Comparison of ENCODE assay signal across 8 cellular contexts in genomic region chr6:89984926-89985743, GRCh38.
DNase-seq lines count a peak whose midpoint lies in the region; ATAC-seq and TF ChIP-seq lines count a peak whose summit lies in the region.

No MANE protein-coding gene starts in this region.

- H3K27ac ChIP-seq in CD4-positive, CD25-positive, alpha-beta regulatory T cell (ENCODE audit: insufficient read depth, low read length, poor library complexity, severe bottlenecking) = no peak overlapping the region
- H3K27ac ChIP-seq in fibroblast of lung (ENCODE audit: insufficient read depth, low read length) = peak overlapping the region; percentile 86

- CTCF ChIA-PET in Caco-2 (lab: Charles Lee) = no interaction called here

- no peaks in the 10 kb centered on the region for H3K9me3 Mint-ChIP-seq in CD4-positive, CD25-positive, alpha-beta regulatory T cell
- H3K9me3 Mint-ChIP-seq in nephron = no peaks in the 10 kb centered on the region
- no peaks in the 10 kb centered on the region for H3K9me3 Mint-ChIP-seq in Caco-2 (ENCODE audit: unreplicated experiment)

- no peaks in the 10 kb centered on the region for H4K20me1 ChIP-seq in fibroblast of lung (ENCODE audit: control insufficient read depth, extremely low read depth, insufficient read depth, low read length)

- no TSS peak for BruUV-seq in Caco-2 (replicated peaks; lab: Mats Ljungman, UMichigan)

- no peak overlapping the region for H2AFZ ChIP-seq in fibroblast of lung (ENCODE audit: low read length)

- intact Hi-C loops in Caco-2 (cut with micrococcal nuclease; ENCODE audit: unreplicated experiment) = no loop called here

- H3K4me1 Mint-ChIP-seq in CD4-positive, CD25-positive, alpha-beta regulatory T cell = peaks cover 0 to 56% (median 16%) of the 10 kb centered on the region in 4 donors
- H3K4me1 Mint-ChIP-seq in nephron (peaks cover 35% of the 10 kb centered on the region), Caco-2 (ENCODE audit: low read depth, unreplicated experiment) (no peaks in the 10 kb centered on the region)

- POLR2A ChIA-PET in Caco-2 (lab: Charles Lee) = no interaction called here

- H3K4me1 ChIP-seq in CD4-positive, CD25-positive, alpha-beta regulatory T cell (ENCODE audit: control insufficient read depth, insufficient read depth, low read length, poor library complexity, severe bottlenecking) = no peaks in the 10 kb centered on the region
- H3K4me1 ChIP-seq in fibroblast of lung (ENCODE audit: control insufficient read depth, extremely low read depth, insufficient read depth, low read length) (peaks cover 22% of the 10 kb centered on the region), Caco-2 (no peaks in the 10 kb centered on the region)

- H3K36me3 ChIP-seq in CD4-positive, CD25-positive, alpha-beta regulatory T cell (ENCODE audit: control insufficient read depth, insufficient read depth, low read length) = no peaks in the 10 kb centered on the region
- no peaks in the 10 kb centered on the region for H3K36me3 ChIP-seq in fibroblast of lung (ENCODE audit: control insufficient read depth, insufficient read depth, low read length)
- no peaks in the 10 kb centered on the region for H3K36me3 ChIP-seq in Caco-2 (ENCODE audit: control insufficient read depth, insufficient read depth, low read length)

- no peaks in the 10 kb centered on the region for H3K79me2 ChIP-seq in fibroblast of lung (ENCODE audit: control insufficient read depth, insufficient read depth, low read length)

- no peaks in the 10 kb centered on the region for H3K27me3 ChIP-seq in CD4-positive, CD25-positive, alpha-beta regulatory T cell (ENCODE audit: control insufficient read depth, insufficient read depth, low read length)
- H3K27me3 ChIP-seq in fibroblast of lung (ENCODE audit: control insufficient read depth, insufficient read depth, low read length) = no peaks in the 10 kb centered on the region
- no peaks in the 10 kb centered on the region for H3K27me3 ChIP-seq in Caco-2 (replicated peaks; ENCODE audit: control insufficient read depth, insufficient read depth, low read length)

- peaks cover 19% of the 10 kb centered on the region for H3K36me3 Mint-ChIP-seq in CD4-positive, CD25-positive, alpha-beta regulatory T cell
- H3K36me3 Mint-ChIP-seq in nephron (ENCODE audit: low read depth) (no peaks in the 10 kb centered on the region), Caco-2 (ENCODE audit: insufficient read depth, unreplicated experiment) (no peaks in the 10 kb centered on the region)

- peaks cover 6% of the 10 kb centered on the region for H3K27me3 Mint-ChIP-seq in CD4-positive, CD25-positive, alpha-beta regulatory T cell
- H3K27me3 Mint-ChIP-seq in nephron (ENCODE audit: low read depth) (no peaks in the 10 kb centered on the region), Caco-2 (ENCODE audit: insufficient read depth, unreplicated experiment) (peaks cover 22% of the 10 kb centered on the region)

- TF ChIP-seq CTCF in fibroblast of lung (conservative IDR thresholded peaks at IDR 0.05 in 1 of 2, IDR thresholded peaks at IDR 0.05 in 1 of 2; ENCODE audit: low read depth in 1 of 2, low read length in 2 of 2) (no peak), nephron (IDR thresholded peaks at IDR 0.05; ENCODE audit: unreplicated experiment in 3 of 3) (no peak), Caco-2 (IDR thresholded peaks at IDR 0.05; ENCODE audit: insufficient read depth in 1 of 2, low read depth in 1 of 2, low read length in 1 of 2, severe bottlenecking in 1 of 2, unreplicated experiment in 1 of 2) (no peak)

- H3K9ac ChIP-seq in fibroblast of lung (ENCODE audit: insufficient read depth, low read length) = peak overlapping the region; percentile 9

- no peaks in the 10 kb centered on the region for H3K9me3 ChIP-seq in CD4-positive, CD25-positive, alpha-beta regulatory T cell (ENCODE audit: control insufficient read depth in 2 of 2, low read length in 2 of 2)
- H3K9me3 ChIP-seq in fibroblast of lung (ENCODE audit: control insufficient read depth, insufficient read depth, low read depth, low read length) (no peaks in the 10 kb centered on the region), Caco-2 (no peaks in the 10 kb centered on the region)

- DNase-seq in CD4-positive, CD25-positive, alpha-beta regulatory T cell = no peak
- peak; percentile 95 for DNase-seq in NCI-H82 (lab: John Stamatoyannopoulos, UW)
- DNase-seq in fibroblast of lung (ENCODE audit: low read depth in 2 of 2) = peak; percentile 79 to 80
- DNase-seq in NAMALWA (ENCODE audit: low spot score) = no peak
- no peak for DNase-seq in Caco-2
- no peak for DNase-seq in epidermal melanocyte (ENCODE audit: insufficient read length, low spot score)

- ATAC-seq in CD4-positive, CD25-positive, alpha-beta regulatory T cell (ENCODE audit: low read depth in 2 of 2) = no peak
- ATAC-seq in GM21381 (IDR thresholded peaks at IDR 0.05; ENCODE audit: unreplicated experiment) = no peak

- peak overlapping the region in 2 of 3 donors; percentile 40 to 68 for H3K27ac Mint-ChIP-seq in CD4-positive, CD25-positive, alpha-beta regulatory T cell
- H3K27ac Mint-ChIP-seq in nephron (peak overlapping the region; percentile 62 to 86 (median 71)), Caco-2 (ENCODE audit: unreplicated experiment) (no peak overlapping the region)

- H3K4me3 Mint-ChIP-seq in CD4-positive, CD25-positive, alpha-beta regulatory T cell = no peak overlapping the region
- H3K4me3 Mint-ChIP-seq in nephron (no peak overlapping the region), Caco-2 (ENCODE audit: unreplicated experiment) (no peak overlapping the region)

- H3K4me2 ChIP-seq in fibroblast of lung (ENCODE audit: extremely low read depth, insufficient read depth, low read length) = peak overlapping the region; percentile 66

- no peak overlapping the region for H3K4me3 ChIP-seq in CD4-positive, CD25-positive, alpha-beta regulatory T cell (ENCODE audit: low read depth, low read length)
- H3K4me3 ChIP-seq in fibroblast of lung (replicated peaks in 1 of 4; ENCODE audit: control extremely low read depth in 1 of 4, insufficient read depth in 1 of 4, low read depth in 3 of 4, low read length in 4 of 4) = no peak overlapping the region
- no peak overlapping the region for H3K4me3 ChIP-seq in Caco-2 (ENCODE audit: low read depth, low read length)

Comparison
In these comparisons a context has a peak if more than half of its experiments do, and no peak if none do; other contexts are left out.
1. DNase-seq: peak in NCI-H82 (single experiment) and fibroblast of lung (2 of 2); none in CD4-positive, CD25-positive, alpha-beta regulatory T cell (0 of 3), NAMALWA (single experiment), Caco-2 (0 of 2) and epidermal melanocyte (single experiment).